In genomic region chr14:28407931-28408330, GRCh38 we compare ENCODE assay signal across 25 cellular contexts.
"Had no signal": no experiment of that assay in that cellular context is flagged by ENCODE, and none has a peak within 500 bp of the region (broad histone marks: within the 10 kb centered on the region; RNA-seq: fewer than 3 reads in every experiment).

No MANE protein-coding gene starts in this region.

- H3K4me1 Mint-ChIP-seq: activated T-helper 17 cell treated with anti-CD3 and anti-CD28 coated beads, Interleukin-2, amount 50 U/mL, for 72 hours; naive thymus-derived CD4-positive, alpha-beta T cell; stimulated activated effector memory CD8-positive, alpha-beta T cell treated with anti-CD3 and anti-CD28 coated beads, Interleukin-12 subunit alpha, Interleukin-12 subunit beta, amount 100 ng/mL, for 72 hours had no signal

- H3K36me3 Mint-ChIP-seq: naive thymus-derived CD4-positive, alpha-beta T cell; stimulated activated effector memory CD8-positive, alpha-beta T cell treated with anti-CD3 and anti-CD28 coated beads, Interleukin-12 subunit alpha, Interleukin-12 subunit beta, amount 100 ng/mL, for 72 hours; type B pancreatic cell had no signal

- H3K9me3 Mint-ChIP-seq: type B pancreatic cell had no signal

- ATAC-seq: activated CD8-positive, alpha-beta T cell treated with anti-CD3 and anti-CD28 coated beads for 36 hours; activated T-cell treated with anti-CD3 and anti-CD28 coated beads, Interleukin-2, amount 50 U/mL, for 4 hours; activated T-helper 17 cell treated with anti-CD3 and anti-CD28 coated beads, Interleukin-2, amount 50 U/mL, for 72 hours; effector memory CD8-positive, alpha-beta T cell; gastroesophageal sphincter; left cardiac atrium; left ventricle myocardium superior; naive thymus-derived CD4-positive, alpha-beta T cell; right lobe of liver; stimulated activated effector memory CD8-positive, alpha-beta T cell treated with anti-CD3 and anti-CD28 coated beads, Interleukin-12 subunit alpha, Interleukin-12 subunit beta, amount 100 ng/mL, for 72 hours; WTC11 had no signal

- H3K27ac Mint-ChIP-seq: activated CD8-positive, alpha-beta T cell treated with anti-CD3 and anti-CD28 coated beads for 36 hours; activated T-helper 17 cell treated with anti-CD3 and anti-CD28 coated beads, Interleukin-2, amount 50 U/mL, for 72 hours; effector memory CD8-positive, alpha-beta T cell; naive thymus-derived CD4-positive, alpha-beta T cell; stimulated activated effector memory CD8-positive, alpha-beta T cell treated with anti-CD3 and anti-CD28 coated beads, Interleukin-12 subunit alpha, Interleukin-12 subunit beta, amount 100 ng/mL, for 72 hours; stimulated activated naive CD8-positive, alpha-beta T cell treated with anti-CD3 and anti-CD28 coated beads, Interleukin-15, Interleukin-2, amounts not matched to agents 100 ng/mL and 50 ng/mL, for 24 hours; type B pancreatic cell; WTC11 had no signal

- H3K4me3 Mint-ChIP-seq: activated CD8-positive, alpha-beta T cell treated with anti-CD3 and anti-CD28 coated beads for 36 hours; activated T-cell treated with anti-CD3 and anti-CD28 coated beads, Interleukin-2, amount 50 U/mL, for 4 hours; activated T-helper 17 cell treated with anti-CD3 and anti-CD28 coated beads, Interleukin-2, amount 50 U/mL, for 72 hours; effector memory CD8-positive, alpha-beta T cell; naive thymus-derived CD4-positive, alpha-beta T cell; stimulated activated effector memory CD8-positive, alpha-beta T cell treated with anti-CD3 and anti-CD28 coated beads, Interleukin-12 subunit alpha, Interleukin-12 subunit beta, amount 100 ng/mL, for 72 hours; stimulated activated naive CD8-positive, alpha-beta T cell treated with anti-CD3 and anti-CD28 coated beads, Interleukin-15, Interleukin-2, amounts not matched to agents 100 ng/mL and 50 ng/mL, for 24 hours; type B pancreatic cell; WTC11 had no signal

- DNase-seq: activated CD4-positive, alpha-beta T cell treated with anti-CD3 and anti-CD28 coated beads, Interleukin-2, amount 50 U/mL, for 1 hour; activated CD8-positive, alpha-beta T cell treated with anti-CD3 and anti-CD28 coated beads for 36 hours; activated gamma-delta T cell treated with Interleukin-2 at 50 U/mL for 16 hours; activated naive CD4-positive, alpha-beta T cell treated with anti-CD3 and anti-CD28 coated beads, Interleukin-2, amount 50 U/mL, for 16 hours; activated T-cell treated with anti-CD3 and anti-CD28 coated beads, Interleukin-2, amount 50 U/mL, for 4 hours; amniotic stem cell; brain microvascular endothelial cell; cortex of kidney; effector memory CD8-positive, alpha-beta T cell; erythroblast; islet precursor cell; left cardiac atrium; left ventricle myocardium superior; naive thymus-derived CD4-positive, alpha-beta T cell; posterior cingulate gyrus; right lobe of liver; stimulated activated CD4-positive, alpha-beta T cell treated with anti-CD3 and anti-CD28 coated beads, Interleukin-12 subunit alpha, Interleukin-12 subunit beta, amount 100 ng/mL, for 4 hours; stimulated activated CD4-positive, alpha-beta T cell treated with anti-CD3 and anti-CD28 coated beads, Interleukin-4, amount 100 ng/mL, for 1 hour; uterus had no signal

- H3K27me3 Mint-ChIP-seq: activated CD8-positive, alpha-beta T cell treated with anti-CD3 and anti-CD28 coated beads for 36 hours; activated T-helper 17 cell treated with anti-CD3 and anti-CD28 coated beads, Interleukin-2, amount 50 U/mL, for 72 hours; effector memory CD8-positive, alpha-beta T cell; naive thymus-derived CD4-positive, alpha-beta T cell; stimulated activated naive CD8-positive, alpha-beta T cell treated with anti-CD3 and anti-CD28 coated beads, Interleukin-15, Interleukin-2, amounts not matched to agents 100 ng/mL and 50 ng/mL, for 24 hours; type B pancreatic cell had no signal
